14 cellular contexts compared by ENCODE assay signal in genomic region chr12:1838994-1839365, GRCh38. TPM values are rescaled to one million over a fixed set of nuclear protein-coding genes. Genes with fewer than 3 reads are reported as not detected.
DNase-seq lines count a peak whose midpoint lies in the region; ATAC-seq, FAIRE-seq and TF ChIP-seq lines count a peak whose summit lies in the region.
"Had no signal": no experiment of that assay in that cellular context is flagged by ENCODE, and none has a peak within 500 bp of the region (broad histone marks: within the 10 kb centered on the region; RNA-seq: fewer than 3 reads in every experiment).

No MANE protein-coding gene starts in this region.

- H3K36me3 ChIP-seq in lower lobe of right lung (no peaks in the 10 kb centered on the region), sigmoid colon (no peaks in the 10 kb centered on the region), tibial artery (no peaks in the 10 kb centered on the region)
- H3K36me3 ChIP-seq: HAP-1 had no signal

- peak; percentile 77 for FAIRE-seq in HTR-8/SVneo (lab: Jason Lieb, UNC)
- FAIRE-seq: RCC 7860 had no signal

- H3K4me3 ChIP-seq in lower lobe of right lung (no peak overlapping the region), sigmoid colon (no peak overlapping the region), tibial artery (no peak overlapping the region), coronary artery (no peak overlapping the region)
- H3K4me3 ChIP-seq: HAP-1 had no signal

- DNase-seq in HTR-8/SVneo (ENCODE audit: insufficient read length, low spot score) (no peak), lower lobe of right lung (peak; percentile 29), sigmoid colon (peak; percentile 46), tibial artery (no peak), coronary artery (ENCODE audit: low spot score) (no peak), SK-N-DZ (ENCODE audit: low spot score) (no peak), Kasumi-1 (lab: John Stamatoyannopoulos, UW) (no peak)
- DNase-seq: COR-L47, NCI-H82 had no signal

- H3K4me1 ChIP-seq in lower lobe of right lung: no peaks in the 10 kb centered on the region
- no peaks in the 10 kb centered on the region for H3K4me1 ChIP-seq in sigmoid colon
- H3K4me1 ChIP-seq in tibial artery: no peaks in the 10 kb centered on the region
- H3K4me1 ChIP-seq: HAP-1 had no signal

- no peak for ATAC-seq in lower lobe of right lung

- no peak for TF ChIP-seq POLR2A in sigmoid colon (IDR thresholded peaks at IDR 0.05)

- peak overlapping the region; percentile 13 for H3K27ac ChIP-seq in angular gyrus (ENCODE audit: low read depth, low read length)
- no peak overlapping the region for H3K27ac ChIP-seq in lower lobe of right lung
- H3K27ac ChIP-seq in sigmoid colon: no peak overlapping the region
- H3K27ac ChIP-seq in tibial artery: no peak overlapping the region
- no peak overlapping the region for H3K27ac ChIP-seq in coronary artery

- no peak for TF ChIP-seq EP300 in sigmoid colon (IDR thresholded peaks at IDR 0.05)

- WGBS in sigmoid colon, 2 donors: 88 to 90% methylated on average over 15 of the region's 15 CpGs

- intact Hi-C loops in lower lobe of right lung (cut with DNase I): no loop called here
- intact Hi-C loops in sigmoid colon (cut with DNase I): no loop called here
- intact Hi-C loops in tibial artery (cut with DNase I; ENCODE audit: low total_unique reads): no loop called here

- TF ChIP-seq CTCF in lower lobe of right lung (IDR thresholded peaks at IDR 0.05) (no peak), sigmoid colon (IDR thresholded peaks at IDR 0.05) (no peak), tibial artery (IDR thresholded peaks at IDR 0.05) (no peak), coronary artery (IDR thresholded peaks at IDR 0.05) (no peak)

- H3K9me3 ChIP-seq in lower lobe of right lung: no peaks in the 10 kb centered on the region
- H3K9me3 ChIP-seq in sigmoid colon: no peaks in the 10 kb centered on the region
- no peaks in the 10 kb centered on the region for H3K9me3 ChIP-seq in tibial artery
- H3K9me3 ChIP-seq: HAP-1 had no signal

- H3K27me3 ChIP-seq in lower lobe of right lung (ENCODE audit: low read depth): peaks cover 34% of the 10 kb centered on the region
- no peaks in the 10 kb centered on the region for H3K27me3 ChIP-seq in sigmoid colon
- H3K27me3 ChIP-seq in tibial artery: peaks cover 0 to 34% of the 10 kb centered on the region in 2 donors

RNA-seq across cellular contexts. Expression of gene LRTM2, which starts 18.6 kb away (rescaled TPM):
- total RNA-seq in lower lobe of right lung (not detected), sigmoid colon (under 1 TPM in 1 of 4 donors, not detected in 3; 0.41 TPM)
- under 1 TPM in 1 of 3 donors, not detected in 2; 0.09 TPM for polyA plus RNA-seq in sigmoid colon
- polyA plus RNA-seq in SK-N-DZ (2014; cell fraction: cytosol; rRNA removed): 0.02 and 0.21 TPM in 2 replicates
- 0.18 TPM in 1 of 2 replicates, not detected in the other for polyA plus RNA-seq in SK-N-DZ (2014; cell fraction: nucleus; rRNA removed)
- total RNA-seq: NCI-H460 had no signal
- polyA plus RNA-seq: AG04450 had no signal

Comparison
In these comparisons a context has a peak if more than half of its experiments do, and no peak if none do; other contexts are left out.
1. DNase-seq: peak in lower lobe of right lung (single experiment) and sigmoid colon (single experiment); none in HTR-8/SVneo (single experiment), tibial artery (0 of 2), coronary artery (single experiment), SK-N-DZ (single experiment) and Kasumi-1 (0 of 2).